Comparison of ENCODE assay signal across 1 cellular context in genomic region chr11:134584001-134584561, GRCh38.
TF ChIP-seq lines count a peak whose summit lies in the region.

No MANE protein-coding gene starts in this region.

TF ChIP-seq in HepG2, 621 proteins besides CTCF, POLR2A, EP300 and RAD21 (continued from another document):
- no peak for TF ChIP-seq ZNF407 (CRISPR knock-in tag; IDR thresholded peaks at IDR 0.05; ENCODE audit: not compliant biosample characterization)
- TF ChIP-seq FOXO4 (CRISPR knock-in tag; conservative IDR thresholded peaks at IDR 0.05): no peak
- no peak for TF ChIP-seq MIER3 (CRISPR knock-in tag; IDR thresholded peaks at IDR 0.05; ENCODE audit: borderline replicate concordance)
- no peak for TF ChIP-seq ZBTB2 (CRISPR knock-in tag; IDR thresholded peaks at IDR 0.05; ENCODE audit: low read depth)
- TF ChIP-seq TCF12 (IDR thresholded peaks at IDR 0.05): no peak
- TF ChIP-seq TCF12 (CRISPR knock-in tag; IDR thresholded peaks at IDR 0.05): no peak
- no peak for TF ChIP-seq ZFP36L1 (CRISPR knock-in tag; IDR thresholded peaks at IDR 0.05)
- no peak for TF ChIP-seq ZNF224 (CRISPR knock-in tag; IDR thresholded peaks at IDR 0.05)
- no peak for TF ChIP-seq ATF7 (IDR thresholded peaks at IDR 0.05)
- TF ChIP-seq ATF7 (CRISPR knock-in tag; IDR thresholded peaks at IDR 0.05): no peak
- TF ChIP-seq NRL (CRISPR knock-in tag; IDR thresholded peaks at IDR 0.05; ENCODE audit: borderline replicate concordance): no peak
- TF ChIP-seq LCORL (IDR thresholded peaks at IDR 0.05): no peak
- no peak for TF ChIP-seq LCORL (CRISPR knock-in tag; IDR thresholded peaks at IDR 0.05)
- TF ChIP-seq ZNF550 (CRISPR knock-in tag; IDR thresholded peaks at IDR 0.05; ENCODE audit: borderline replicate concordance): no peak
- TF ChIP-seq MAF1 (CRISPR knock-in tag; IDR thresholded peaks at IDR 0.05; ENCODE audit: borderline replicate concordance): no peak
